In genomic region chr4:22614114-22614513, GRCh38 we compare ENCODE assay signal across 27 cellular contexts.
"Had no signal": no experiment of that assay in that cellular context is flagged by ENCODE, and none has a peak within 500 bp of the region (broad histone marks: within the 10 kb centered on the region; RNA-seq: fewer than 3 reads in every experiment).

No MANE protein-coding gene starts in this region.

- H3K27me3 ChIP-seq: neural progenitor cell, ovary, spleen, stomach, thyroid gland, tibial nerve, upper lobe of left lung, vagina had no signal

- H3K36me3 ChIP-seq: neural progenitor cell, ovary, spleen, stomach, thoracic aorta, thyroid gland, tibial nerve, upper lobe of left lung, vagina had no signal

- H3K4me2 ChIP-seq: neural progenitor cell, smooth muscle cell had no signal

- H2AFZ ChIP-seq: neural progenitor cell, parathyroid adenoma had no signal

- FAIRE-seq: urothelium cell line had no signal

- H3K27ac ChIP-seq: neural progenitor cell, ovary, parathyroid adenoma, psoas muscle, skin epidermis, spleen, stomach, thoracic aorta, thyroid gland, tibial nerve, upper lobe of left lung, vagina had no signal

- DNase-seq: natural killer cell; occipital lobe; ovary; posterior cingulate gyrus; psoas muscle; right cardiac atrium; spleen; stimulated activated CD4-positive, alpha-beta T cell treated with anti-CD3 and anti-CD28 coated beads, Interleukin-12 subunit alpha, Interleukin-12 subunit beta, amount 100 ng/mL, for 4 hours; stimulated activated CD4-positive, alpha-beta T cell treated with anti-CD3 and anti-CD28 coated beads, Interleukin-1b, Interleukin-23, amount 100 ng/mL, for 48 hours; stimulated activated CD4-positive, alpha-beta T cell treated with anti-CD3 and anti-CD28 coated beads, Interleukin-4, amount 100 ng/mL, for 1 hour; stimulated activated CD4-positive, alpha-beta T cell treated with anti-CD3 and anti-CD28 coated beads, Interleukin-4, amount 100 ng/mL, for 4 hours; stimulated activated CD8-positive, alpha-beta memory T cell treated with anti-CD3 and anti-CD28 coated beads, Interleukin-4, amount 100 ng/mL, for 48 hours; stimulated activated naive B cell treated with anti-CD40 and anti-IgM and Interleukin-4, amounts not matched to agents 10 μg/mL and 1 μg/mL and 100 μg/mL, for 72 hours; stimulated activated naive CD4-positive, alpha-beta T cell treated with Interleukin-2 at 50 U/mL for 16 hours; stomach; thyroid gland; trophoblast cell; upper lobe of left lung had no signal

- H3K9ac ChIP-seq: neural progenitor cell, parathyroid adenoma had no signal

- H3K79me2 ChIP-seq: parathyroid adenoma had no signal

- H3K4me1 ChIP-seq: neural progenitor cell, parathyroid adenoma, spleen, thyroid gland, tibial nerve, upper lobe of left lung, vagina had no signal

- ATAC-seq: natural killer cell; psoas muscle; right cardiac atrium; sciatic nerve; stimulated activated naive B cell treated with anti-CD40 and anti-IgM and Interleukin-4, amounts not matched to agents 10 μg/mL and 1 μg/mL and 100 μg/mL, for 72 hours had no signal

- H3K4me3 ChIP-seq: neural progenitor cell, ovary, psoas muscle, skin epidermis, smooth muscle cell, spleen, stomach, thoracic aorta, thyroid gland, tibial nerve, upper lobe of left lung, vagina had no signal

- H3K9me3 ChIP-seq: ovary, psoas muscle, spleen, stomach, thoracic aorta, thyroid gland, tibial nerve, upper lobe of left lung, vagina had no signal
